Comparison of ENCODE assay signal across 1 cellular context in genomic region chr14:63682727-63683593, GRCh38.
TF ChIP-seq lines count a peak whose summit lies in the region.

No MANE protein-coding gene starts in this region.

TF ChIP-seq in HEK293, 187 proteins besides CTCF, POLR2A, EP300 and RAD21 (continued from another document):
- TF ChIP-seq ZXDB (tag by site-specific recombination; IDR thresholded peaks at IDR 0.05) (0 out of 2 replicates have a peak, but pooled peaks have one; percentile 8), ZSCAN30 (tag by site-specific recombination; IDR thresholded peaks at IDR 0.05) (no peak), SP7 (tag by site-specific recombination; IDR thresholded peaks at IDR 0.05) (no peak; the same call in 1 of the 2 replicates), ZNF18 (tag by site-specific recombination; IDR thresholded peaks at IDR 0.05) (peak; percentile 67), ZNF600 (tag by site-specific recombination; IDR thresholded peaks at IDR 0.05) (0 out of 2 replicates have a peak, but pooled peaks have one; percentile 32), WT1 (tag by site-specific recombination; IDR thresholded peaks at IDR 0.05) (peak; percentile 77), OSR2 (tag by site-specific recombination; IDR thresholded peaks at IDR 0.05) (peak; percentile 75), ZNF394 (tag by site-specific recombination; IDR thresholded peaks at IDR 0.05; ENCODE audit: borderline replicate concordance) (peak; percentile 80; the same call in 1 of the 2 replicates), GLIS1 (tag by site-specific recombination; IDR thresholded peaks at IDR 0.05) (peak; percentile 9; the same call in 1 of the 2 replicates)
